In genomic region chr1:15016526-15016925, GRCh38 we compare ENCODE assay signal across 17 cellular contexts.
A peak's percentile ranks its signal among the peaks of the same experiment; 100 is the strongest.
DNase-seq lines count a peak whose midpoint lies in the region; TF ChIP-seq lines count a peak whose summit lies in the region.
"Had no signal": no experiment of that assay in that cellular context is flagged by ENCODE, and none has a peak within 500 bp of the region (broad histone marks: within the 10 kb centered on the region; RNA-seq: fewer than 3 reads in every experiment).

No MANE protein-coding gene starts in this region.

- no peak overlapping the region for H3K4ac ChIP-seq in trophoblast cell (ENCODE audit: low read depth, low read length)

- H4K91ac ChIP-seq in trophoblast cell (ENCODE audit: low read depth, low read length) = no peak overlapping the region

- no peak overlapping the region for H2AFZ ChIP-seq in trophoblast cell (ENCODE audit: insufficient read depth, low read length, poor library complexity)
- H2AFZ ChIP-seq: PC-9 had no signal

- TF ChIP-seq CTCF in NB4 (IDR thresholded peaks at IDR 0.05; ENCODE audit: low read depth, low read length) = no peak
- TF ChIP-seq CTCF in VCaP (conservative IDR thresholded peaks at IDR 0.05) = no peak

- no peak overlapping the region for H3K4me3 ChIP-seq in NB4 (ENCODE audit: low read depth, low read length)
- no peak overlapping the region for H3K4me3 ChIP-seq in trophoblast cell (ENCODE audit: low read depth, low read length)
- H3K4me3 ChIP-seq: PC-9, SJCRH30 had no signal

- H3K79me1 ChIP-seq in trophoblast cell (ENCODE audit: low read length) = peaks cover 7% of the 10 kb centered on the region

- H2BK5ac ChIP-seq in trophoblast cell (ENCODE audit: low read depth, low read length, poor library complexity) = no peak overlapping the region

- no peak overlapping the region for H3K9ac ChIP-seq in trophoblast cell (ENCODE audit: low read length)

- H3K27me3 ChIP-seq in trophoblast cell (ENCODE audit: insufficient read depth, low read length) = no peaks in the 10 kb centered on the region
- H3K27me3 ChIP-seq: SJCRH30 had no signal

- H2AK5ac ChIP-seq in trophoblast cell (ENCODE audit: low read length) = no peak overlapping the region

- no peak overlapping the region for H2BK120ac ChIP-seq in trophoblast cell (ENCODE audit: insufficient read depth, low read length, poor library complexity)

- no peak overlapping the region for H2BK12ac ChIP-seq in trophoblast cell (ENCODE audit: low read length)

- H4K12ac ChIP-seq in trophoblast cell (ENCODE audit: low read depth, low read length) = no peak overlapping the region

- no peak overlapping the region for H3K14ac ChIP-seq in trophoblast cell (ENCODE audit: low read length)

- H3K18ac ChIP-seq in trophoblast cell (ENCODE audit: low read length) = no peak overlapping the region

- H4K8ac ChIP-seq in trophoblast cell (ENCODE audit: low read depth, low read length) = no peak overlapping the region

- H3K4me1 ChIP-seq in trophoblast cell (ENCODE audit: control insufficient read depth in 1 of 2, insufficient read depth in 2 of 2, low read length in 2 of 2) = peaks cover 11 to 16% of the 10 kb centered on the region in 2 experiments
- H3K4me1 ChIP-seq: SJCRH30 had no signal

- peak overlapping the region; percentile 22; the same call in 1 of the 2 replicates for H3K27ac ChIP-seq in VCaP
- no peak overlapping the region for H3K27ac ChIP-seq in trophoblast cell (ENCODE audit: low read depth, low read length)
- H3K27ac ChIP-seq: HL-60, PC-9, SJCRH30 had no signal

- TF ChIP-seq POLR2A in NB4 (IDR thresholded peaks at IDR 0.05; ENCODE audit: extremely low read depth, insufficient read length) = no peak

- WGBS in trophoblast cell (ENCODE audit: extremely low coverage, insufficient coverage, insufficient read length) = no CpG with 5 or more reads among the region's 10 CpGs

- no peak overlapping the region for H3K4me2 ChIP-seq in trophoblast cell (ENCODE audit: low read length)
- H3K4me2 ChIP-seq: PC-9 had no signal

- intact Hi-C loops in posterior cingulate gyrus (cut with DNase I) = no loop called here

- DNase-seq in GF-D8 (lab: John Stamatoyannopoulos, UW) = peak; percentile 62
- peak; percentile 66 for DNase-seq in NB4 (ENCODE audit: low read depth)
- peak; percentile 90 to 93 for DNase-seq in trophoblast cell
- DNase-seq in COLO829 (ENCODE audit: low spot score) = no peak
- DNase-seq in posterior cingulate gyrus = no peak
- DNase-seq in cerebellar cortex (ENCODE audit: low spot score) = no peak
- DNase-seq: DMS153, H7, KBM-7, NCI-H1105 treated with DMSO at 0.1 percent for 48 hours, NCI-H1694 treated with DMSO at 0.1 percent for 48 hours, NCI-H345, PC-9, SJCRH30 had no signal

- peaks cover 0 to 5% of the 10 kb centered on the region in 2 experiments for H3K36me3 ChIP-seq in trophoblast cell (ENCODE audit: control insufficient read depth in 1 of 2, insufficient read depth in 2 of 2, low read length in 2 of 2)
- H3K36me3 ChIP-seq: SJCRH30 had no signal

- no peak overlapping the region for H3K23ac ChIP-seq in trophoblast cell (ENCODE audit: low read length)

- no peaks in the 10 kb centered on the region for H3K9me3 ChIP-seq in trophoblast cell (ENCODE audit: insufficient read depth, low read depth, low read length)
- H3K9me3 ChIP-seq: Caco-2, SJCRH30 had no signal

- H3K79me2 ChIP-seq in trophoblast cell (ENCODE audit: control insufficient read depth, insufficient read depth, low read length, poor library complexity) = peaks cover 5% of the 10 kb centered on the region

Comparison
In these comparisons a context has a peak if more than half of its experiments do, and no peak if none do; other contexts are left out.
1. DNase-seq: peak in GF-D8 (single experiment), NB4 (single experiment) and trophoblast cell (2 of 2); none in COLO829 (single experiment), posterior cingulate gyrus (0 of 10) and cerebellar cortex (single experiment).